19 cellular contexts compared by ENCODE assay signal in the genomic region with DNA sequence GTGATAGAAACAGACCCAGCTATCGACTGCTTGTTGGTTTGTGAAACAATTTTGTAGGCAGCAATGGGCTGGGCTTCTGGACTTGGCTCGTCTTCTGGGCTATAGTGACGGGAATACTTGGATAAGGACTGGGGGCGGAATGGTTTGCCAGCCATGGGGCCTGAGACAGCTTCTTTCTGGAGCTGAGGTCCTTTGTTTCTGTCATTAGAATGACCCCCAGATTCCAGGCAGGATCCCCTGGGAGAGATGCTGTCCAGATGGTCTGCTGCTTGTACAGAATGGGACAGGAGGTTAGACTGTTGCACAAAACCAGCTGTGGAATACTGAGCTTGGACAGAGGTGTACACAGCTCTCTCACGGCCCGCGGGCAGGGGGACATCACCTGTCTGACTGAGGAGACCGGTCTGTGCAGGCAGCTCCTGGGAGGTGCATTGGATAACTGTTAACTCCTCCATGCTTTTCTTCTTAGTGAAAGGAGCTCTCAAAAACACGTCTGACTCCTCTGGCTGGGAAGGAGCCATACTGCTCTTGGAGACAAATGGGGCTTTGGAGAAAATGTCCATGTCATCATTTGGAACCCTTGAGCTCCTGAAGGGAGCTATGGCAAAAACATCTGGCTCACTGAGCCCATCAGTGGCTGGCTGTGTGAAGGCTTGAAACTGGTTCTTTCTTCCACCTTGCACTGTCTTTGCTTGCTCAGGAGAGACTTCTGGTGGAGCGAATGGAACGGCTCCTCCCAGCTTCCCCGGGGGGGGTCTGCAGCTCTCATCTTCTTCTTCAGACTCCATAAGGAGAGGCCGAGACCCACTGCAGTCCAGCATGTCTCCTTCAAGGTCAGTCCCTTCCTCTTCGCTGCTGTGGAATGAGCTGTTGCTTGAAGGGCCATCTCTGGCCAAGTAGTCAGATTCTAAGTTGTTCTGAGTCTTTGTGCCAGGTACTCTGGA. TPM values are rescaled to one million over a fixed set of nuclear protein-coding genes. Genes with fewer than 3 reads are reported as not detected.
A peak's percentile ranks its signal among the peaks of the same experiment; 100 is the strongest.
DNase-seq lines count a peak whose midpoint lies in the region; ATAC-seq and TF ChIP-seq lines count a peak whose summit lies in the region.
"Had no signal": no experiment of that assay in that cellular context is flagged by ENCODE, and none has a peak within 500 bp of the region (broad histone marks: within the 10 kb centered on the region; RNA-seq: fewer than 3 reads in every experiment).

No MANE protein-coding gene starts in this region.

- H3K9me3 Mint-ChIP-seq in activated naive CD4-positive, alpha-beta T cell treated with anti-CD3 and anti-CD28 coated beads, Interleukin-2, amount 50 U/mL, for 72 hours, result no peaks in the 10 kb centered on the region
- no peaks in the 10 kb centered on the region for H3K9me3 Mint-ChIP-seq in activated naive CD4-positive, alpha-beta T cell treated with anti-CD3 and anti-CD28 coated beads for 36 hours
- no peaks in the 10 kb centered on the region for H3K9me3 Mint-ChIP-seq in naive thymus-derived CD8-positive, alpha-beta T cell
- H3K9me3 Mint-ChIP-seq: endodermal cell; T-helper 1 cell treated with Interleukin-12 subunit alpha and Interleukin-12 subunit beta and Interleukin-4 antibody, amounts not matched to agents 30 μg/mL and 1 μg/mL, for 36 hours had no signal

- POLR2A ChIA-PET in naive thymus-derived CD8-positive, alpha-beta T cell (lab: Charles Lee), result interaction anchor here (0.7 kb wide), 1 partner anchor 363 kb away, joined by 3 read pairs; the partner anchor contains the start of gene GMCL1

- no peak for ATAC-seq in activated naive CD4-positive, alpha-beta T cell treated with anti-CD3 and anti-CD28 coated beads, Interleukin-2, amount 50 U/mL, for 72 hours
- ATAC-seq in gastroesophageal sphincter (peak; percentile 88), upper lobe of left lung (ENCODE audit: low FRiP score in 2 of 2) (peak; percentile 43 to 75), HG02885 (IDR thresholded peaks at IDR 0.05; ENCODE audit: poor library complexity, unreplicated experiment) (no peak), HG03039 (IDR thresholded peaks at IDR 0.05; ENCODE audit: unreplicated experiment) (no peak)
- no peak for ATAC-seq in naive thymus-derived CD8-positive, alpha-beta T cell
- ATAC-seq: activated CD4-positive, CD25-positive, alpha-beta regulatory T cell treated with anti-CD3 and anti-CD28 coated beads, Interleukin-2, amount 50 U/mL, for 24 hours had no signal

- H3K27me3 ChIP-seq in gastroesophageal sphincter (no peaks in the 10 kb centered on the region), upper lobe of left lung (no peaks in the 10 kb centered on the region)
- H3K27me3 ChIP-seq: transverse colon had no signal

- DNase-seq in activated naive CD4-positive, alpha-beta T cell treated with anti-CD3 and anti-CD28 coated beads, Interleukin-2, amount 50 U/mL, for 72 hours (ENCODE audit: low spot score in 2 of 2), result no peak
- no peak for DNase-seq in activated naive CD4-positive, alpha-beta T cell treated with anti-CD3 and anti-CD28 coated beads for 36 hours
- no peak for DNase-seq in naive thymus-derived CD8-positive, alpha-beta T cell
- peak in 1 of 2 donors; percentile 18 for DNase-seq in upper lobe of left lung
- DNase-seq in NCI-H345 treated with DMSO at 0.1 percent for 48 hours (lab: John Stamatoyannopoulos, UW; ENCODE audit: unreplicated experiment), result no peak
- DNase-seq: activated naive CD4-positive, alpha-beta T cell treated with anti-CD3 and anti-CD28 coated beads, Interleukin-2, amount 50 U/mL, for 16 hours; central memory CD4-positive, alpha-beta T cell; endodermal cell; head of caudate nucleus; Kasumi-1; NCI-H1417; transverse colon had no signal

- 48 to 77% methylated on average over 6 to 14 of the region's 14 CpGs for WGBS in gastroesophageal sphincter (ENCODE audit: low coverage in 1 of 2), 2 donors
- 88 to 93% methylated on average over 11 to 14 of the region's 14 CpGs for WGBS in upper lobe of left lung, 2 donors

- CTCF ChIA-PET in activated naive CD4-positive, alpha-beta T cell treated with anti-CD3 and anti-CD28 coated beads for 36 hours (lab: Charles Lee), result interaction anchor here (0.5 to 1.2 kb wide), 3 partner anchors 29 to 253 kb away, joined by 3 to 4 read pairs (median 3); partner anchors contain the start of gene NFU1

- H3K9me3 ChIP-seq in gastroesophageal sphincter (no peaks in the 10 kb centered on the region), upper lobe of left lung (no peaks in the 10 kb centered on the region)
- H3K9me3 ChIP-seq: A549, transverse colon had no signal

- H3K4me3 ChIP-seq in gastroesophageal sphincter (no peak overlapping the region), upper lobe of left lung (no peak overlapping the region)
- H3K4me3 ChIP-seq: A549, transverse colon had no signal

- H3K4me3 Mint-ChIP-seq in activated naive CD4-positive, alpha-beta T cell treated with anti-CD3 and anti-CD28 coated beads for 36 hours, result no peak overlapping the region
- H3K4me3 Mint-ChIP-seq in naive thymus-derived CD8-positive, alpha-beta T cell, result peak overlapping the region in 1 of 10 donors; percentile 12
- H3K4me3 Mint-ChIP-seq: endodermal cell; T-helper 1 cell treated with Interleukin-12 subunit alpha and Interleukin-12 subunit beta and Interleukin-4 antibody, amounts not matched to agents 30 μg/mL and 1 μg/mL, for 36 hours had no signal

- H3K36me3 ChIP-seq in gastroesophageal sphincter (peaks cover 0 to 35% of the 10 kb centered on the region in 2 donors), upper lobe of left lung (peaks cover 4 to 17% (median 11%) of the 10 kb centered on the region in 4 donors)

- TF ChIP-seq CTCF in gastroesophageal sphincter (IDR thresholded peaks at IDR 0.05), result no peak
- TF ChIP-seq CTCF in upper lobe of left lung (IDR thresholded peaks at IDR 0.05), result no peak

- H3K4me1 ChIP-seq in gastroesophageal sphincter (no peaks in the 10 kb centered on the region), upper lobe of left lung (peaks cover 0 to 4% (median 0%) of the 10 kb centered on the region in 4 donors)
- H3K4me1 ChIP-seq: A549, transverse colon had no signal

- no peaks in the 10 kb centered on the region for H3K4me1 Mint-ChIP-seq in activated naive CD4-positive, alpha-beta T cell treated with anti-CD3 and anti-CD28 coated beads for 36 hours (ENCODE audit: low read depth)
- peaks cover 0 to 17% (median 7%) of the 10 kb centered on the region in 4 donors for H3K4me1 Mint-ChIP-seq in naive thymus-derived CD8-positive, alpha-beta T cell
- H3K4me1 Mint-ChIP-seq: endodermal cell had no signal

- peak overlapping the region; percentile 50 to 86 for H3K27ac Mint-ChIP-seq in activated naive CD4-positive, alpha-beta T cell treated with anti-CD3 and anti-CD28 coated beads, Interleukin-2, amount 50 U/mL, for 72 hours
- H3K27ac Mint-ChIP-seq in activated naive CD4-positive, alpha-beta T cell treated with anti-CD3 and anti-CD28 coated beads for 36 hours, result no peak overlapping the region
- H3K27ac Mint-ChIP-seq in naive thymus-derived CD8-positive, alpha-beta T cell, result peak overlapping the region in 6 of 10 donors; percentile 24 to 80 (median 53)
- H3K27ac Mint-ChIP-seq: endodermal cell; T-helper 1 cell treated with Interleukin-12 subunit alpha and Interleukin-12 subunit beta and Interleukin-4 antibody, amounts not matched to agents 30 μg/mL and 1 μg/mL, for 36 hours had no signal

- no peak for TF ChIP-seq EP300 in gastroesophageal sphincter (IDR thresholded peaks at IDR 0.05)
- no peak for TF ChIP-seq EP300 in upper lobe of left lung (IDR thresholded peaks at IDR 0.05)

- no peaks in the 10 kb centered on the region for H3K27me3 Mint-ChIP-seq in activated naive CD4-positive, alpha-beta T cell treated with anti-CD3 and anti-CD28 coated beads for 36 hours (ENCODE audit: low read depth)
- H3K27me3 Mint-ChIP-seq in naive thymus-derived CD8-positive, alpha-beta T cell, result no peaks in the 10 kb centered on the region

- peaks cover 22 to 42% of the 10 kb centered on the region in 2 donors for H3K36me3 Mint-ChIP-seq in activated naive CD4-positive, alpha-beta T cell treated with anti-CD3 and anti-CD28 coated beads, Interleukin-2, amount 50 U/mL, for 72 hours
- H3K36me3 Mint-ChIP-seq in activated naive CD4-positive, alpha-beta T cell treated with anti-CD3 and anti-CD28 coated beads for 36 hours (ENCODE audit: low read depth), result peaks cover 27% of the 10 kb centered on the region
- peaks cover 0 to 88% (median 34%) of the 10 kb centered on the region in 3 donors for H3K36me3 Mint-ChIP-seq in naive thymus-derived CD8-positive, alpha-beta T cell

- TF ChIP-seq POLR2A in gastroesophageal sphincter (IDR thresholded peaks at IDR 0.05) (no peak), upper lobe of left lung (IDR thresholded peaks at IDR 0.05) (no peak)

- intact Hi-C loops in activated naive CD4-positive, alpha-beta T cell treated with anti-CD3 and anti-CD28 coated beads for 36 hours (cut with micrococcal nuclease), result no loop called here

- H3K27ac ChIP-seq in gastroesophageal sphincter (peak overlapping the region in 2 of 4 donors; percentile 1 to 59), upper lobe of left lung (peak overlapping the region in 1 of 4 donors; percentile 14)
- H3K27ac ChIP-seq: A549, C4-2B had no signal

RNA-seq across cellular contexts. Expression of gene NFU1, which starts 28.6 kb away (rescaled TPM):
- total RNA-seq in activated naive CD4-positive, alpha-beta T cell treated with anti-CD3 and anti-CD28 coated beads, Interleukin-2, amount 50 U/mL, for 72 hours, result 10 to 100 TPM; 32.2 to 34.3 TPM
- 10 to 100 TPM; 35.7 to 39.3 TPM for total RNA-seq in activated naive CD4-positive, alpha-beta T cell treated with anti-CD3 and anti-CD28 coated beads for 36 hours
- total RNA-seq in gastroesophageal sphincter, result 10 to 100 TPM; 58.9 to 77.2 (median 62.2) TPM
- total RNA-seq in naive thymus-derived CD8-positive, alpha-beta T cell, result 10 to 100 TPM; 29.6 to 32.7 TPM
- polyA plus RNA-seq in naive thymus-derived CD8-positive, alpha-beta T cell, result 10 to 100 TPM; 78.6 to 96.9 (median 88.9) TPM
- total RNA-seq in upper lobe of left lung, result 10 to 100 TPM; 23.0 to 49.8 (median 38.6) TPM

Comparison
In these comparisons a context has a peak if more than half of its experiments do, and no peak if none do; other contexts are left out.
1. ATAC-seq: peak in gastroesophageal sphincter (single experiment) and upper lobe of left lung (2 of 2); none in activated naive CD4-positive, alpha-beta T cell treated with anti-CD3 and anti-CD28 coated beads, Interleukin-2, amount 50 U/mL, for 72 hours (0 of 2), naive thymus-derived CD8-positive, alpha-beta T cell (0 of 2), HG02885 (single experiment) and HG03039 (single experiment).